In the genomic region with DNA sequence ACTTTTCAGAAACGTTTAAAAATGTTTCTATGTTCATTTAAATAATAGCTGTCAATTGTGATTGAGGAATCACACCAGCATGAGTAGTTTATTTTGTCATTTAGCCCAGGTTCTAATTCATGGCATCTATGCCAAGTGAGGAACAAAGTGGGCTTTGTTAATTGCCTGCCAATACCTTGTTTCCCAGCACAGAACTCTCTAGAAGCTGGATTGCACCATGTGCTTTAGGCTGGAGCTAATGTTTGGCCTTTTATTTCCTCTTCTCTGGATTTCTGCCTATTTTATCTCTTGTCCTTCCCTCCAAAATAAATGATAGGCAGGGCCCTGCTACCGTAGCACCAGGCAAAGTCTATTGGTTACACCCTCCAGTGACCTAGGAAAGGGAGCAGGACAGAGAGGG, we compare ENCODE assay signal across 26 cellular contexts.
"Had no signal": no experiment of that assay in that cellular context is flagged by ENCODE, and none has a peak within 500 bp of the region (broad histone marks: within the 10 kb centered on the region; RNA-seq: fewer than 3 reads in every experiment).

No MANE protein-coding gene starts in this region.

- H3K36me3 ChIP-seq: adrenal gland, breast epithelium, SJSA1 had no signal

- DNase-seq: activated B cell treated with CpG ODN at 0.5 μM for 24 hours; activated CD4-positive, alpha-beta memory T cell treated with anti-CD3 and anti-CD28 coated beads for 36 hours; activated CD4-positive, alpha-beta T cell treated with anti-CD3 and anti-CD28 coated beads, Interleukin-2, amount 10 ng/mL, durations not matched to agents 7 days and 5 days; activated CD8-positive, alpha-beta memory T cell treated with anti-CD3 and anti-CD28 coated beads for 24 hours; activated gamma-delta T cell; activated naive CD4-positive, alpha-beta T cell treated with anti-CD3 and anti-CD28 coated beads, Interleukin-2, amount 10 ng/mL, durations not matched to agents 7 days and 5 days; activated naive CD8-positive, alpha-beta T cell treated with anti-CD3 and anti-CD28 coated beads for 36 hours; activated T-cell treated with anti-CD3 and anti-CD28 coated beads, Interleukin-2, amount 50 U/mL, for 48 hours; adrenal gland; NCI-H1092; NCI-H1417; NCI-H1930; NCI-H2171; NCI-H2227 treated with DMSO at 0.1 percent for 48 hours; NCI-H446 treated with DMSO at 0.1 percent for 48 hours; NCI-H524 treated with DMSO at 0.1 percent for 48 hours; NCI-H774; NK-92 treated with Interleukin-12 subunit alpha and Interleukin-12 subunit beta, amount 100 ng/mL, for 24 hours; OCI-M1; SHP77; T-helper 2 cell; T1000 had no signal

- H3K27ac ChIP-seq: adrenal gland, breast epithelium, KMS-11, SJSA1 had no signal

- H3K4me3 ChIP-seq: adrenal gland, breast epithelium, SJSA1 had no signal

- H3K27me3 ChIP-seq: adrenal gland, breast epithelium, SJSA1 had no signal

- H3K9me3 ChIP-seq: adrenal gland, breast epithelium, SJSA1 had no signal

- ATAC-seq: activated T-helper 17 cell treated with anti-CD3 and anti-CD28 coated beads, Interleukin-2, amount 50 U/mL, for 72 hours had no signal

- H3K4me1 ChIP-seq: breast epithelium, SJSA1 had no signal
